Comparison of ENCODE assay signal across 8 cellular contexts in genomic region chr12:121918679-121919038, GRCh38. TPM values are rescaled to one million over a fixed set of nuclear protein-coding genes. Genes with fewer than 3 reads are reported as not detected.
DNase-seq lines count a peak whose midpoint lies in the region; ATAC-seq, FAIRE-seq and TF ChIP-seq lines count a peak whose summit lies in the region.

No MANE protein-coding gene starts in this region.

- peak overlapping the region in 1 of 2 donors; percentile 68 for H3K9ac ChIP-seq in colonic mucosa (ENCODE audit: low read depth in 2 of 2, low read length in 2 of 2)

- H3K9me3 ChIP-seq in colonic mucosa (no peaks in the 10 kb centered on the region), pancreas (no peaks in the 10 kb centered on the region), MG63 (no peaks in the 10 kb centered on the region)

- no peak for TF ChIP-seq CTCF in colonic mucosa (IDR thresholded peaks at IDR 0.05)
- no peak for TF ChIP-seq CTCF in pancreas (IDR thresholded peaks at IDR 0.05)

- peak; percentile 36 for ATAC-seq in GM18909 (IDR thresholded peaks at IDR 0.05; ENCODE audit: poor library complexity, unreplicated experiment)
- peak; percentile 22 for ATAC-seq in HG03280 (IDR thresholded peaks at IDR 0.05; ENCODE audit: unreplicated experiment)
- peak in 2 of 4 donors; percentile 12 to 15 for ATAC-seq in pancreas

- H3K36me3 ChIP-seq in colonic mucosa (no peaks in the 10 kb centered on the region), pancreas (peaks cover 0 to 18% (median 0%) of the 10 kb centered on the region in 3 donors), MG63 (peaks cover 22% of the 10 kb centered on the region; the same call in 1 of the 2 replicates)

- intact Hi-C loops in colonic mucosa (cut with DNase I): no loop called here
- intact Hi-C loops in pancreas (cut with DNase I): loop anchor here in 1 of 3 donors (10.0 kb wide), 1 partner anchor 276 kb away; no protein-coding TSS in a partner anchor

- H3K27ac ChIP-seq in colonic mucosa: no peak overlapping the region
- H3K27ac ChIP-seq in pancreas: peak overlapping the region; percentile 58 to 78 (median 72)

- H3K4me3 ChIP-seq in colonic mucosa (peak overlapping the region; percentile 39), pancreas (peak overlapping the region; percentile 33 to 62 (median 42)), MG63 (no peak overlapping the region)

- H3K4me1 ChIP-seq in colonic mucosa (no peaks in the 10 kb centered on the region), pancreas (peaks cover 0 to 9% (median 6%) of the 10 kb centered on the region in 3 donors)

- H3K27me3 ChIP-seq in colonic mucosa: no peaks in the 10 kb centered on the region
- no peaks in the 10 kb centered on the region for H3K27me3 ChIP-seq in pancreas
- no peaks in the 10 kb centered on the region for H3K27me3 ChIP-seq in MG63

- FAIRE-seq in pancreas (lab: Jason Lieb, UNC): no peak

- 6 to 11% methylated on average over 15 to 22 of the region's 22 CpGs for WGBS in pancreas, 2 donors

- DNase-seq in colonic mucosa (no peak), pancreas (no peak), NCI-H146 treated with DMSO at 0.1 percent for 48 hours (lab: John Stamatoyannopoulos, UW; ENCODE audit: unreplicated experiment) (no peak), MG63 (no peak)
- DNase-seq in stimulated activated CD4-positive, alpha-beta T cell treated with anti-CD3 and anti-CD28 coated beads, Interleukin-4, amount 100 ng/mL, for 24 hours: no peak
- DNase-seq in stimulated activated naive CD4-positive, alpha-beta T cell (lab: John Stamatoyannopoulos, UW): no peak

RNA-seq across cellular contexts. Expression of gene CFAP251, which starts 0.3 kb away (rescaled TPM):
- under 1 TPM; 0.64 to 0.93 TPM for total RNA-seq in colonic mucosa
- 1 to 10 TPM; 1.7 to 4.6 (median 2.9) TPM for total RNA-seq in pancreas
- polyA plus RNA-seq in pancreas: 1 to 10 TPM; 5.8 to 5.9 TPM
- 0.74 and 1.7 TPM in 2 replicates for total RNA-seq in MG63 (2014; rRNA removed; shearing (Covaris generic); ENCODE audit: low replicate concordance)

RNA-seq across cellular contexts. Expression of gene PSMD9, which starts 30.1 kb away (rescaled TPM):
- total RNA-seq in colonic mucosa (10 to 100 TPM; 46.1 to 68.3 TPM), pancreas (10 to 100 TPM; 22.4 to 32.8 (median 25.6) TPM)
- 10 to 100 TPM; 20.5 to 39.4 TPM for polyA plus RNA-seq in pancreas
- 66.6 and 117 TPM in 2 replicates for total RNA-seq in MG63 (2014; rRNA removed; shearing (Covaris generic); ENCODE audit: low replicate concordance)

RNA-seq across cellular contexts. Expression of gene HPD, which starts 60.0 kb away (rescaled TPM):
- total RNA-seq in colonic mucosa (under 1 TPM; 0.27 to 0.91 TPM), pancreas (1 to 10 TPM in 5 of 6 donors, under 1 TPM in 1; 0.71 to 3.0 (median 1.9) TPM)
- polyA plus RNA-seq in pancreas: 1 to 10 TPM; 2.8 to 3.9 TPM
- total RNA-seq in MG63 (2014; rRNA removed; shearing (Covaris generic); ENCODE audit: low replicate concordance): 0.56 and 3.1 TPM in 2 replicates
